ENCODE assay signal across 10 cellular contexts in genomic region chr22:46063861-46064235, GRCh38.
A peak's percentile ranks its signal among the peaks of the same experiment; 100 is the strongest.
DNase-seq lines count a peak whose midpoint lies in the region; ATAC-seq lines count a peak whose summit lies in the region.
"Had no signal": no experiment of that assay in that cellular context is flagged by ENCODE, and none has a peak within 500 bp of the region (broad histone marks: within the 10 kb centered on the region; RNA-seq: fewer than 3 reads in every experiment).

No MANE protein-coding gene starts in this region.

- no peak overlapping the region for H3K23ac ChIP-seq in mesenchymal stem cell (ENCODE audit: low read length in 2 of 2)

- no peak overlapping the region for H3K14ac ChIP-seq in mesenchymal stem cell (ENCODE audit: low read length in 2 of 2)

- H4K91ac ChIP-seq in mesenchymal stem cell (ENCODE audit: low read length), result no peak overlapping the region

- peaks cover 27% of the 10 kb centered on the region for H3K79me1 ChIP-seq in mesenchymal stem cell (replicated peaks; ENCODE audit: low read length, poor library complexity, severe bottlenecking)

- no peak overlapping the region for H2BK12ac ChIP-seq in mesenchymal stem cell (ENCODE audit: low read length in 2 of 2)

- no peak for ATAC-seq in activated CD4-positive, CD25-positive, alpha-beta regulatory T cell treated with anti-CD3 and anti-CD28 coated beads, Interleukin-2, amount 50 U/mL, for 24 hours
- no peak for ATAC-seq in GM21717 (IDR thresholded peaks at IDR 0.05; ENCODE audit: unreplicated experiment)

- in situ Hi-C loops in KBM-7 (cut with MboI; ENCODE audit: low pct_unique_long_range_greater_than_20kb, low sequenced_read_pairs), result no loop called here

- DNase-seq in activated CD4-positive, CD25-positive, alpha-beta regulatory T cell treated with anti-CD3 and anti-CD28 coated beads, Interleukin-2, amount 50 U/mL, for 72 hours, result peak; percentile 4
- no peak for DNase-seq in caudate nucleus (lab: John Stamatoyannopoulos, UW)
- no peak for DNase-seq in mesenchymal stem cell
- DNase-seq in ureter (ENCODE audit: low spot score), result peak; percentile 30
- no peak for DNase-seq in germinal center (ENCODE audit: low spot score)
- DNase-seq in KBM-7, result no peak
- DNase-seq: AML-193; stimulated activated CD4-positive, alpha-beta T cell treated with anti-CD3 and anti-CD28 coated beads, Interleukin-12 subunit alpha, Interleukin-12 subunit beta, amount 100 ng/mL, for 4 hours had no signal

- H4K8ac ChIP-seq in mesenchymal stem cell (ENCODE audit: low read length), result no peak overlapping the region

- H3K27ac ChIP-seq in caudate nucleus (ENCODE audit: low read depth, low read length) (peak overlapping the region; percentile 85), mesenchymal stem cell (ENCODE audit: low read length, poor library complexity, severe bottlenecking) (no peak overlapping the region)

- H3K18ac ChIP-seq in mesenchymal stem cell (ENCODE audit: low read depth in 1 of 2, low read length in 2 of 2), result no peak overlapping the region

- no peak overlapping the region for H2AFZ ChIP-seq in mesenchymal stem cell (ENCODE audit: low read depth, low read length)

- H3K4me2 ChIP-seq in mesenchymal stem cell (ENCODE audit: low read length, poor library complexity, severe bottlenecking), result no peak overlapping the region

- H3K4me1 ChIP-seq in mesenchymal stem cell (ENCODE audit: control insufficient read depth, insufficient read depth, low read depth, low read length), result peaks cover 8% of the 10 kb centered on the region

- no peak overlapping the region for H2BK5ac ChIP-seq in mesenchymal stem cell (ENCODE audit: low read depth, low read length, poor library complexity, severe bottlenecking)

- H3K9ac ChIP-seq in mesenchymal stem cell (ENCODE audit: low read length), result peak overlapping the region; percentile 96

- H2AK5ac ChIP-seq in mesenchymal stem cell (ENCODE audit: low read length, severe bottlenecking), result no peak overlapping the region

- H3K4me3 ChIP-seq in mesenchymal stem cell (ENCODE audit: insufficient read depth in 1 of 2, low read depth in 1 of 2, low read length in 2 of 2), result peak overlapping the region in 1 of 2 experiments; percentile 80

- H3K27me3 ChIP-seq in mesenchymal stem cell (ENCODE audit: control insufficient read depth in 1 of 2, insufficient read depth in 1 of 2, low read length in 2 of 2), result no peaks in the 10 kb centered on the region

- H2BK120ac ChIP-seq in mesenchymal stem cell (ENCODE audit: low read depth, low read length), result no peak overlapping the region

- no peaks in the 10 kb centered on the region for H3K9me3 ChIP-seq in mesenchymal stem cell (ENCODE audit: control insufficient read depth, low read length)

- no peak overlapping the region for H2BK15ac ChIP-seq in mesenchymal stem cell (ENCODE audit: low read depth, poor library complexity, severe bottlenecking)

- H3K36me3 ChIP-seq in mesenchymal stem cell (ENCODE audit: control insufficient read depth in 1 of 2, insufficient read depth in 2 of 2, low read depth in 1 of 2, low read length in 2 of 2), result peaks cover 3 to 6% of the 10 kb centered on the region in 2 experiments

- no peak overlapping the region for H3K4ac ChIP-seq in mesenchymal stem cell (ENCODE audit: low read depth in 1 of 2, low read length in 2 of 2)

- 90% methylated on average over 11 of the region's 11 CpGs for WGBS in mesenchymal stem cell

Comparison
In these comparisons a context has a peak if more than half of its experiments do, and no peak if none do; other contexts are left out.
1. DNase-seq: peak in activated CD4-positive, CD25-positive, alpha-beta regulatory T cell treated with anti-CD3 and anti-CD28 coated beads, Interleukin-2, amount 50 U/mL, for 72 hours (single experiment) and ureter (single experiment); none in caudate nucleus (0 of 61), mesenchymal stem cell (single experiment), germinal center (single experiment) and KBM-7 (single experiment).